In the genomic region with DNA sequence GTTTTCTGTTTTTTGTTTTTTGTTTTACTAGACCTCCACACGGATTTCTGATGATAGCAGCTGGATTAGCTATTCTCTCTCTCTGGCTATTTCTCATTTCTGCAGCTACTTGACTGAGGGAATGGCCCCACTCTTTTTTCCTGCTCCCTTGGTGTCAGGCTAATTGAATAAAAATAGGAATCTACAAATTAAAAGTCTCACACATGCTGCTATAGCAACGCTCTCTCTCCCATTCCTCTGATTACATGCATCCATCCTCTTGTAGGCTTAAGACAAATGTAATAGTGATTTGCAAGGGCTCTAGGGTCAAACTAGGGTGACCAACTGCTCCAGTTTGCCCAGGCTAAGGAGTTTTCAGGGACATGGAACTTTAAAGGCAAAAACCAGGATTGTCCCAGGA, we compare ENCODE assay signal across 26 cellular contexts.
"Had no signal": no experiment of that assay in that cellular context is flagged by ENCODE, and none has a peak within 500 bp of the region (broad histone marks: within the 10 kb centered on the region; RNA-seq: fewer than 3 reads in every experiment).

No MANE protein-coding gene starts in this region.

- H3K4me3 ChIP-seq: body of pancreas, heart left ventricle, ovary, prostate gland, right atrium auricular region, spleen, thoracic aorta, vagina had no signal

- FAIRE-seq: endometrium, islet of Langerhans had no signal

- H3K36me3 Mint-ChIP-seq: activated naive CD4-positive, alpha-beta T cell treated with anti-CD3 and anti-CD28 coated beads, Interleukin-2, amount 50 U/mL, for 24 hours; type B pancreatic cell had no signal

- H3K4me3 Mint-ChIP-seq: activated CD4-positive, alpha-beta memory T cell treated with anti-CD3 and anti-CD28 coated beads, Interleukin-2, amount 10 ng/mL, durations not matched to agents 7 days and 5 days; activated CD4-positive, alpha-beta T cell treated with anti-CD3 and anti-CD28 coated beads, Interleukin-2, amount 10 ng/mL, durations not matched to agents 24 days and 14 days; activated naive CD4-positive, alpha-beta T cell treated with anti-CD3 and anti-CD28 coated beads, Interleukin-2, amount 50 U/mL, for 24 hours; activated T-helper 1 cell treated with anti-CD3 and anti-CD28 coated beads, Interleukin-12 subunit alpha, Interleukin-12 subunit beta, Interleukin-2, Interleukin-4 antibody, amounts not matched to agents 30 ng/mL and 10 ng/mL and 1 ng/mL, durations not matched to agents 14 hours and 24 hours and 36 hours; dendritic cell treated with granulocyte-macrophage colony-stimulating factor and Interleukin-4, amounts not matched to agents 40 ng/mL and 50 ng/mL, for 4 days; nephron; T-helper 17 cell; type B pancreatic cell had no signal

- H3K4me1 Mint-ChIP-seq: activated naive CD4-positive, alpha-beta T cell treated with anti-CD3 and anti-CD28 coated beads, Interleukin-2, amount 50 U/mL, for 24 hours had no signal

- H3K27me3 Mint-ChIP-seq: activated CD4-positive, alpha-beta memory T cell treated with anti-CD3 and anti-CD28 coated beads, Interleukin-2, amount 10 ng/mL, durations not matched to agents 7 days and 5 days; activated naive CD4-positive, alpha-beta T cell treated with anti-CD3 and anti-CD28 coated beads, Interleukin-2, amount 50 U/mL, for 24 hours; type B pancreatic cell had no signal

- DNase-seq: activated CD4-positive, alpha-beta memory T cell treated with anti-CD3 and anti-CD28 coated beads, Interleukin-2, amount 10 ng/mL, durations not matched to agents 7 days and 5 days; activated CD4-positive, alpha-beta T cell treated with anti-CD3 and anti-CD28 coated beads, Interleukin-2, amount 10 ng/mL, durations not matched to agents 24 days and 14 days; activated gamma-delta T cell treated with Interleukin-2 at 50 U/mL for 16 hours; anterior cingulate cortex; body of pancreas; caudate nucleus; effector CD4-positive, alpha-beta T cell; heart left ventricle; left ventricle myocardium superior; ovary; spleen; stimulated activated CD4-positive, alpha-beta T cell treated with anti-CD3 and anti-CD28 coated beads, Interleukin-4, amount 100 ng/mL, for 1 hour; stimulated activated naive CD4-positive, alpha-beta T cell treated with Interleukin-2 at 50 U/mL for 16 hours; T-helper 17 cell had no signal

- H3K27ac ChIP-seq: body of pancreas, heart left ventricle, ovary, prostate gland, right atrium auricular region, spleen, thoracic aorta, vagina had no signal

- H3K9me3 ChIP-seq: body of pancreas, ovary, prostate gland, right atrium auricular region, thoracic aorta, vagina had no signal

- H3K4me1 ChIP-seq: body of pancreas, prostate gland had no signal

- H3K36me3 ChIP-seq: heart left ventricle, ovary, prostate gland, right atrium auricular region, spleen, thoracic aorta, vagina had no signal

- ATAC-seq: activated CD4-positive, CD25-positive, alpha-beta regulatory T cell treated with anti-CD3 and anti-CD28 coated beads, Interleukin-2, amount 50 U/mL, for 24 hours; body of pancreas; heart left ventricle; left ventricle myocardium superior; T-helper 17 cell had no signal

- H3K27ac Mint-ChIP-seq: activated CD4-positive, alpha-beta memory T cell treated with anti-CD3 and anti-CD28 coated beads, Interleukin-2, amount 10 ng/mL, durations not matched to agents 7 days and 5 days; activated CD4-positive, alpha-beta T cell treated with anti-CD3 and anti-CD28 coated beads, Interleukin-2, amount 10 ng/mL, durations not matched to agents 24 days and 14 days; activated naive CD4-positive, alpha-beta T cell treated with anti-CD3 and anti-CD28 coated beads, Interleukin-2, amount 50 U/mL, for 24 hours; activated T-helper 1 cell treated with anti-CD3 and anti-CD28 coated beads, Interleukin-12 subunit alpha, Interleukin-12 subunit beta, Interleukin-2, Interleukin-4 antibody, amounts not matched to agents 30 ng/mL and 10 ng/mL and 1 ng/mL, durations not matched to agents 14 hours and 24 hours and 36 hours; dendritic cell treated with granulocyte-macrophage colony-stimulating factor and Interleukin-4, amounts not matched to agents 40 ng/mL and 50 ng/mL, for 4 days; nephron; T-helper 17 cell; type B pancreatic cell had no signal

- H3K27me3 ChIP-seq: body of pancreas, heart left ventricle, ovary, right atrium auricular region, vagina had no signal
